Comparison of ENCODE assay signal across 13 cellular contexts in the genomic region with DNA sequence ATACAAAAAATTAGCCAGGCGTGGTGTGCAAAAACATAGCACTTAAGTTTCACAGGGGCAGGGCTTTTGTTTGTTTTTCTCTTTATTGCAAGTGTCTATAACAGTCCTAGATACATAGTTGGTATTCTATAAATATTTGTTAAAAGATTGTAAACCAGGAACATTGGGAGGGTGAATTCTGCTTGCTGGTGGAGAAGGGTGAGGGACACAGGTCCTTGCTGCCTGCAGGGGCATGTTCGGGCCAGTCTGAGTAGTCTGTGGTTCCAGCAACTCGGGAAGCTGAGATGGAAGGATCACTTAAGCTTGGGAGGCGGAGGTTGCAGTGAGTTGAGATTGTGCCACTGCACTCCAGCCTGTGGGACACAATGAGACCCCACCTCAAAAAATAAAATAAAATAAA. TPM values are rescaled to one million over a fixed set of nuclear protein-coding genes. Genes with fewer than 3 reads are reported as not detected.
DNase-seq lines count a peak whose midpoint lies in the region; ATAC-seq and TF ChIP-seq lines count a peak whose summit lies in the region.
"Had no signal": no experiment of that assay in that cellular context is flagged by ENCODE, and none has a peak within 500 bp of the region (broad histone marks: within the 10 kb centered on the region; RNA-seq: fewer than 3 reads in every experiment).

No MANE protein-coding gene starts in this region.

- CTCF ChIA-PET in AG04450 (lab: Charles Lee), result interaction anchor here (2.1 kb wide), 1 partner anchor 35 kb away, joined by 8 read pairs; no protein-coding TSS in a partner anchor

- H3K27ac ChIP-seq in AG04450 (ENCODE audit: low read depth, low read length) (peak overlapping the region; percentile 81), colonic mucosa (peak overlapping the region; percentile 60), muscle layer of colon (ENCODE audit: low read depth, low read length) (peak overlapping the region; percentile 61)

- DNase-seq in AG04450 (ENCODE audit: low read depth, low spot score) (no peak), NCI-H510A (lab: John Stamatoyannopoulos, UW) (peak; percentile 12), colonic mucosa (no peak), NCI-H1417 (lab: John Stamatoyannopoulos, UW) (no peak), NCI-H748 (lab: John Stamatoyannopoulos, UW; ENCODE audit: unreplicated experiment) (no peak)
- DNase-seq: activated CD4-positive, alpha-beta T cell treated with anti-CD3 and anti-CD28 coated beads, Interleukin-2, amount 50 U/mL, for 4 hours; DND-41; NCI-H2081; pancreas; stimulated activated naive CD8-positive, alpha-beta T cell treated with anti-CD3 and anti-CD28 coated beads, Interleukin-15, amount 100 ng/mL, for 72 hours had no signal

- no peaks in the 10 kb centered on the region for H3K9me3 ChIP-seq in AG04450 (ENCODE audit: control insufficient read depth, insufficient read depth, low read length)
- H3K9me3 ChIP-seq in colonic mucosa, result no peaks in the 10 kb centered on the region
- H3K9me3 ChIP-seq in muscle layer of colon (ENCODE audit: low read length), result no peaks in the 10 kb centered on the region
- H3K9me3 ChIP-seq: pancreas had no signal

- TF ChIP-seq CTCF in AG04450 (IDR thresholded peaks at IDR 0.05; ENCODE audit: low read depth, low read length), result no peak
- no peak for TF ChIP-seq CTCF in colonic mucosa (IDR thresholded peaks at IDR 0.05)

- no peaks in the 10 kb centered on the region for H3K27me3 ChIP-seq in AG04450 (ENCODE audit: control insufficient read depth, insufficient read depth, low read length)
- no peaks in the 10 kb centered on the region for H3K27me3 ChIP-seq in colonic mucosa
- H3K27me3 ChIP-seq in muscle layer of colon (ENCODE audit: control insufficient read depth in 1 of 2, insufficient read depth in 2 of 2, low read length in 2 of 2), result no peaks in the 10 kb centered on the region
- H3K27me3 ChIP-seq: pancreas had no signal

- H3K4me1 ChIP-seq in colonic mucosa (no peaks in the 10 kb centered on the region), muscle layer of colon (ENCODE audit: insufficient read depth, low read length) (peaks cover 62% of the 10 kb centered on the region)

- POLR2A ChIA-PET in AG04450 (lab: Yijun Ruan, JAX), result no interaction called here

- H3K4me3 ChIP-seq in AG04450 (ENCODE audit: low read depth, low read length), result no peak overlapping the region
- H3K4me3 ChIP-seq in colonic mucosa, result no peak overlapping the region
- no peak overlapping the region for H3K4me3 ChIP-seq in muscle layer of colon (ENCODE audit: low read depth in 1 of 2, low read length in 2 of 2)
- H3K4me3 ChIP-seq: pancreas had no signal

- H3K36me3 ChIP-seq in colonic mucosa (no peaks in the 10 kb centered on the region), muscle layer of colon (ENCODE audit: insufficient read depth, low read length) (no peaks in the 10 kb centered on the region)
- H3K36me3 ChIP-seq: pancreas had no signal

- peak overlapping the region in 1 of 2 donors; percentile 40 for H3K9ac ChIP-seq in colonic mucosa (ENCODE audit: low read depth in 2 of 2, low read length in 2 of 2)
- no peak overlapping the region for H3K9ac ChIP-seq in muscle layer of colon (ENCODE audit: low read length)

- ATAC-seq in HG02642 (IDR thresholded peaks at IDR 0.05; ENCODE audit: poor library complexity, unreplicated experiment), result no peak
- no peak for ATAC-seq in GM18907 (IDR thresholded peaks at IDR 0.05; ENCODE audit: unreplicated experiment)
- ATAC-seq: stimulated activated naive CD8-positive, alpha-beta T cell treated with anti-CD3 and anti-CD28 coated beads, Interleukin-15, amount 100 ng/mL, for 72 hours had no signal

- intact Hi-C loops in colonic mucosa (cut with DNase I), result no loop called here

RNA-seq across cellular contexts. Expression of gene RPL37A, which starts 53.0 kb away (rescaled TPM):
- 3,563 and 3,667 TPM in 2 replicates for polyA plus RNA-seq in AG04450 (2011; rRNA removed)
- polyA minus RNA-seq in AG04450 (2011; rRNA and poly(A)+ RNA removed), result 742 and 782 TPM in 2 replicates
- 1,000 to 10,000 TPM; 1,895 to 2,156 TPM for total RNA-seq in colonic mucosa
